ENCODE assay signal across 24 cellular contexts in the genomic region with DNA sequence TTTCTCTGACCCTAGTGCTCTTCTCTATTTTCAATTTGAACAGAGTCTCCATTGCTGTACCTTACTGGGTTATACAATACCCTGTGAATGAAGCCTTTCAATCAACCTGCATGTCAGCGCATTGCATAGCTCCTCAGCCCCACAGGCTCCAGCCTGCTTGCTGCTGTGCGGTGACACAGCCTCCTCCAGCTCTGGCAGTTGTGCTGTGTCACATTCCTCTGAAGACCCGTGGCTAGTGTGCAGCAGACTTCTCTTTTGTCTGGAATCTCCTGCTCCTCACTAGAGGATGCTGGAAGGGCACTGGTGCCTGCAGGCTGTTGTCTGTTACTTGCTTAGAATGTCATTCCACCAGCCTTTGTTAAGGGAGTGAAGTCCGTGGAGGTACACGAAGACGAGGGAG.
DNase-seq lines count a peak whose midpoint lies in the region; ATAC-seq, FAIRE-seq and TF ChIP-seq lines count a peak whose summit lies in the region.
"Had no signal": no experiment of that assay in that cellular context is flagged by ENCODE, and none has a peak within 500 bp of the region (broad histone marks: within the 10 kb centered on the region; RNA-seq: fewer than 3 reads in every experiment).

No MANE protein-coding gene starts in this region.

- TF ChIP-seq CTCF in HepG2 (CRISPR knock-in tag; IDR thresholded peaks at IDR 0.05): no peak
- TF ChIP-seq CTCF in right lobe of liver (IDR thresholded peaks at IDR 0.05): no peak
- no peak for TF ChIP-seq CTCF in endothelial cell (IDR thresholded peaks at IDR 0.05; ENCODE audit: unreplicated experiment)
- no peak for TF ChIP-seq CTCF in nephron (IDR thresholded peaks at IDR 0.05; ENCODE audit: unreplicated experiment in 3 of 3)
- TF ChIP-seq CTCF in CD4-positive, alpha-beta T cell (IDR thresholded peaks at IDR 0.05): no peak

- H3K4me1 Mint-ChIP-seq in endothelial cell (ENCODE audit: unreplicated experiment): peaks cover 29% of the 10 kb centered on the region
- H3K4me1 Mint-ChIP-seq in nephron: peaks cover 28% of the 10 kb centered on the region
- no peaks in the 10 kb centered on the region for H3K4me1 Mint-ChIP-seq in CD4-positive, alpha-beta T cell (ENCODE audit: low read depth)
- H3K4me1 Mint-ChIP-seq: stimulated activated naive B cell treated with anti-CD40 and anti-IgM and Interleukin-4, amounts not matched to agents 10 μg/mL and 1 μg/mL and 100 μg/mL, for 72 hours had no signal

- no peaks in the 10 kb centered on the region for H3K9me3 ChIP-seq in HepG2 (ENCODE audit: low read length)
- H3K9me3 ChIP-seq in right lobe of liver: no peaks in the 10 kb centered on the region
- H3K9me3 ChIP-seq in CD4-positive, alpha-beta T cell (ENCODE audit: control insufficient read depth, low read length): no peaks in the 10 kb centered on the region
- H3K9me3 ChIP-seq: prostate gland, upper lobe of left lung had no signal

- H4K20me1 ChIP-seq in HepG2 (ENCODE audit: insufficient read depth, low read length): no peaks in the 10 kb centered on the region

- H3K4me3 Mint-ChIP-seq in endothelial cell (ENCODE audit: unreplicated experiment): no peak overlapping the region
- H3K4me3 Mint-ChIP-seq in nephron: peak overlapping the region in 2 of 3 experiments; percentile 37 to 55
- no peak overlapping the region for H3K4me3 Mint-ChIP-seq in CD4-positive, alpha-beta T cell
- H3K4me3 Mint-ChIP-seq: stimulated activated naive B cell treated with anti-CD40 and anti-IgM and Interleukin-4, amounts not matched to agents 10 μg/mL and 1 μg/mL and 100 μg/mL, for 72 hours had no signal

- H3K9ac ChIP-seq in HepG2 (ENCODE audit: insufficient read depth, low read depth, low read length): no peak overlapping the region

- intact Hi-C loops in HepG2 (cut with micrococcal nuclease; ENCODE audit: unreplicated experiment): no loop called here
- intact Hi-C loops in right lobe of liver (cut with DNase I): no loop called here
- intact Hi-C loops in CD4-positive, alpha-beta T cell (cut with DNase I, micrococcal nuclease): no loop called here

- no peak overlapping the region for H3K4me2 ChIP-seq in HepG2 (ENCODE audit: low read depth, low read length)

- H3K36me3 ChIP-seq in HepG2 (replicated peaks in 1 of 2; ENCODE audit: control insufficient read depth in 1 of 2, insufficient read depth in 2 of 2, low read length in 2 of 2) (no peaks in the 10 kb centered on the region), right lobe of liver (no peaks in the 10 kb centered on the region)
- H3K36me3 ChIP-seq: prostate gland, upper lobe of left lung had no signal

- TF ChIP-seq RAD21 in HepG2 (CRISPR knock-in tag; IDR thresholded peaks at IDR 0.05): no peak

- peak; percentile 57 for ATAC-seq in HepG2
- ATAC-seq in right lobe of liver: no peak
- ATAC-seq in activated CD4-positive, CD25-positive, alpha-beta regulatory T cell treated with anti-CD3 and anti-CD28 coated beads, Interleukin-2, amount 50 U/mL, for 24 hours: no peak
- no peak for ATAC-seq in GM19328 (IDR thresholded peaks at IDR 0.05; ENCODE audit: unreplicated experiment)
- ATAC-seq in CD4-positive, alpha-beta T cell (ENCODE audit: poor library complexity): no peak
- ATAC-seq: left lobe of liver; stimulated activated naive B cell treated with anti-CD40 and anti-IgM and Interleukin-4, amounts not matched to agents 10 μg/mL and 1 μg/mL and 100 μg/mL, for 72 hours had no signal

- CTCF ChIA-PET in HepG2 (lab: Yijun Ruan, JAX; ENCODE audit: low intra/inter-chr PET ratio, low total read pairs): no interaction called here
- CTCF ChIA-PET in CD4-positive, alpha-beta T cell (lab: Charles Lee): no interaction called here

- in situ Hi-C loops in HepG2 (cut with HindIII; ENCODE audit: extremely low pct_ligation_motif_present, low pct_unique_long_range_greater_than_20kb): no loop called here

- H3K79me2 ChIP-seq in HepG2 (ENCODE audit: insufficient read depth, low read length): no peaks in the 10 kb centered on the region

- H3K27ac ChIP-seq in HepG2 (ENCODE audit: extremely low read length, insufficient read depth, low read length): no peak overlapping the region
- H3K27ac ChIP-seq in right lobe of liver: no peak overlapping the region
- no peak overlapping the region for H3K27ac ChIP-seq in CD4-positive, alpha-beta T cell (ENCODE audit: low read depth, low read length)
- H3K27ac ChIP-seq: C4-2B, prostate gland, upper lobe of left lung had no signal

- TF ChIP-seq EP300 in HepG2 (IDR thresholded peaks at IDR 0.05; ENCODE audit: low read depth in 2 of 2, low read length in 2 of 2) (no peak), HepG2 (CRISPR knock-in tag; IDR thresholded peaks at IDR 0.05; ENCODE audit: borderline replicate concordance) (no peak)

- no peak for FAIRE-seq in HepG2 (lab: Jason Lieb, UNC)
- FAIRE-seq: A204.1 had no signal

- POLR2A ChIA-PET in HepG2 (lab: Yijun Ruan, JAX): no interaction called here
- POLR2A ChIA-PET in CD4-positive, alpha-beta T cell (lab: Charles Lee): no interaction called here

- no peaks in the 10 kb centered on the region for H3K9me3 Mint-ChIP-seq in endothelial cell (ENCODE audit: unreplicated experiment)
- H3K9me3 Mint-ChIP-seq in nephron: no peaks in the 10 kb centered on the region
- H3K9me3 Mint-ChIP-seq in CD4-positive, alpha-beta T cell: no peaks in the 10 kb centered on the region
- H3K9me3 Mint-ChIP-seq: stimulated activated naive B cell treated with anti-CD40 and anti-IgM and Interleukin-4, amounts not matched to agents 10 μg/mL and 1 μg/mL and 100 μg/mL, for 72 hours had no signal

- H3K27me3 Mint-ChIP-seq in endothelial cell (ENCODE audit: unreplicated experiment) (peaks cover 1% of the 10 kb centered on the region), nephron (ENCODE audit: low read depth) (peaks cover 10% of the 10 kb centered on the region)
- peaks cover 48% of the 10 kb centered on the region for H3K27me3 Mint-ChIP-seq in CD4-positive, alpha-beta T cell

- TF ChIP-seq POLR2A in HepG2 (IDR thresholded peaks at IDR 0.05; ENCODE audit: insufficient read depth in 1 of 2, low read depth in 2 of 2, low read length in 2 of 2): no peak
- no peak for TF ChIP-seq POLR2A in right lobe of liver (IDR thresholded peaks at IDR 0.05)

- no TSS peak for BruUV-seq in HepG2 (replicated peaks; lab: Mats Ljungman, UMichigan)

- H3K27me3 ChIP-seq in HepG2 (ENCODE audit: control insufficient read depth in 1 of 2, insufficient read depth in 2 of 2, low read length in 2 of 2) (peaks cover 0 to 19% of the 10 kb centered on the region in 2 experiments; a peak in 2 of 5 replicates), right lobe of liver (no peaks in the 10 kb centered on the region)
- no peaks in the 10 kb centered on the region for H3K27me3 ChIP-seq in CD4-positive, alpha-beta T cell (ENCODE audit: control insufficient read depth, insufficient read depth, low read length)
- H3K27me3 ChIP-seq: upper lobe of left lung had no signal

- no peak for DNase-seq in HepG2 (ENCODE audit: low spot score)
- no peak for DNase-seq in right lobe of liver
- peak; percentile 23 for DNase-seq in endothelial cell (ENCODE audit: low spot score)
- DNase-seq in activated CD4-positive, alpha-beta T cell treated with anti-CD3 and anti-CD28 coated beads for 4 hours: no peak
- no peak for DNase-seq in CD4-positive, alpha-beta T cell
- DNase-seq: activated CD4-positive, alpha-beta T cell treated with anti-CD3 and anti-CD28 coated beads for 1 hour; activated effector memory CD4-positive, alpha-beta T cell treated with anti-CD3 and anti-CD28 coated beads, Interleukin-2, amount 50 U/mL, for 16 hours; amniotic stem cell; central memory CD4-positive, alpha-beta T cell; DMS79 treated with DMSO at 0.1 percent for 48 hours; effector memory CD4-positive, alpha-beta T cell; hypothalamus; NCI-H146; NCI-H345; stimulated activated naive B cell treated with anti-CD40 and anti-IgM and Interleukin-4, amounts not matched to agents 10 μg/mL and 1 μg/mL and 100 μg/mL, for 72 hours; T-helper 2 cell; upper lobe of left lung had no signal

- under 1% methylated on average over 6 of the region's 6 CpGs for WGBS in HepG2 (ENCODE audit: low lambda C conversion rate)
- WGBS in right lobe of liver (ENCODE audit: insufficient coverage, low coverage, low lambda C conversion rate, missing lambda C conversion rate): 36% methylated on average over 6 of the region's 6 CpGs

- H3K4me3 ChIP-seq in HepG2 (replicated peaks in 1 of 3; ENCODE audit: insufficient read depth in 1 of 3, low read depth in 2 of 3, low read length in 3 of 3) (no peak overlapping the region), right lobe of liver (no peak overlapping the region)
- H3K4me3 ChIP-seq: prostate gland, upper lobe of left lung had no signal

- H3K4me1 ChIP-seq in HepG2 (ENCODE audit: insufficient read depth, low read length) (peaks cover 11% of the 10 kb centered on the region), right lobe of liver (no peaks in the 10 kb centered on the region)
- H3K4me1 ChIP-seq: prostate gland, upper lobe of left lung had no signal

- H3K27ac Mint-ChIP-seq in endothelial cell (ENCODE audit: unreplicated experiment): peak overlapping the region; percentile 7
- peak overlapping the region in 2 of 3 experiments; percentile 10 to 85 for H3K27ac Mint-ChIP-seq in nephron
- H3K27ac Mint-ChIP-seq in CD4-positive, alpha-beta T cell: no peak overlapping the region
- H3K27ac Mint-ChIP-seq: stimulated activated naive B cell treated with anti-CD40 and anti-IgM and Interleukin-4, amounts not matched to agents 10 μg/mL and 1 μg/mL and 100 μg/mL, for 72 hours had no signal

- H2AFZ ChIP-seq in HepG2 (ENCODE audit: low read length): no peak overlapping the region

- H3K36me3 Mint-ChIP-seq in endothelial cell (ENCODE audit: low read depth, unreplicated experiment): no peaks in the 10 kb centered on the region
- H3K36me3 Mint-ChIP-seq in nephron (ENCODE audit: low read depth): no peaks in the 10 kb centered on the region
- no peaks in the 10 kb centered on the region for H3K36me3 Mint-ChIP-seq in CD4-positive, alpha-beta T cell (ENCODE audit: low read depth)
- H3K36me3 Mint-ChIP-seq: stimulated activated naive B cell treated with anti-CD40 and anti-IgM and Interleukin-4, amounts not matched to agents 10 μg/mL and 1 μg/mL and 100 μg/mL, for 72 hours had no signal

TF ChIP-seq in HepG2, 621 proteins besides CTCF, POLR2A, EP300 and RAD21 (continues in another document):
- no peak for TF ChIP-seq ZNF724P (CRISPR knock-in tag; IDR thresholded peaks at IDR 0.05; ENCODE audit: borderline replicate concordance)
- TF ChIP-seq GATA4 (IDR thresholded peaks at IDR 0.05; ENCODE audit: borderline replicate concordance, low read depth): no peak
- TF ChIP-seq ZNF513 (CRISPR knock-in tag; conservative IDR thresholded peaks at IDR 0.05): no peak

Comparison
In these comparisons a context has a peak if more than half of its experiments do, and no peak if none do; other contexts are left out.
1. H3K4me3 Mint-ChIP-seq: peak in nephron (2 of 3); none in endothelial cell (single experiment) and CD4-positive, alpha-beta T cell (single experiment).